In genomic region chr21:16789636-16790035, GRCh38 we compare ENCODE assay signal across 15 cellular contexts.
DNase-seq lines count a peak whose midpoint lies in the region; ATAC-seq and TF ChIP-seq lines count a peak whose summit lies in the region.
"Had no signal": no experiment of that assay in that cellular context is flagged by ENCODE, and none has a peak within 500 bp of the region (broad histone marks: within the 10 kb centered on the region; RNA-seq: fewer than 3 reads in every experiment).

No MANE protein-coding gene starts in this region.

- no peaks in the 10 kb centered on the region for H3K9me2 ChIP-seq in GM23248 (ENCODE audit: insufficient read depth)

- H3K4me3 ChIP-seq in GM23248 (no peak overlapping the region), fibroblast of mammary gland (ENCODE audit: control insufficient read depth, low read depth, low read length) (no peak overlapping the region)
- H3K4me3 ChIP-seq: BLaER1, GM23338 had no signal

- no peak for TF ChIP-seq CTCF in fibroblast of mammary gland (conservative IDR thresholded peaks at IDR 0.05; ENCODE audit: control insufficient read depth, insufficient read depth, low read depth, low read length)

- no peak for ATAC-seq in GM18873 (IDR thresholded peaks at IDR 0.05; ENCODE audit: low FRiP score, unreplicated experiment)
- ATAC-seq: GM23338 had no signal

- H3K36me3 ChIP-seq in GM23248 (ENCODE audit: low read depth): no peaks in the 10 kb centered on the region
- H3K36me3 ChIP-seq: BLaER1 had no signal

- H3K9me3 ChIP-seq in GM23248 (ENCODE audit: low read depth): no peaks in the 10 kb centered on the region
- H3K9me3 ChIP-seq: BLaER1 had no signal

- no peak overlapping the region for H3K4me2 ChIP-seq in GM23248 (ENCODE audit: unreplicated experiment)
- H3K4me2 ChIP-seq: BLaER1, GM23338 had no signal

- H3K27ac ChIP-seq in GM23248: no peak overlapping the region
- H3K27ac ChIP-seq: BLaER1 had no signal

- in situ Hi-C loops in GM23248 (cut with MboI): no loop called here

- H2AFZ ChIP-seq in GM23248: no peak overlapping the region
- H2AFZ ChIP-seq: GM23338 had no signal

- peaks cover 12% of the 10 kb centered on the region for H3F3A ChIP-seq in GM23248 (ENCODE audit: insufficient read depth)

- H4K20me1 ChIP-seq in GM23248 (ENCODE audit: insufficient read depth): no peaks in the 10 kb centered on the region
- H4K20me1 ChIP-seq: BLaER1 had no signal

- no peaks in the 10 kb centered on the region for H3K79me2 ChIP-seq in GM23248 (ENCODE audit: insufficient read depth)

- DNase-seq in EH (ENCODE audit: low read depth): peak; percentile 45
- peak; percentile 41 for DNase-seq in GM23248
- DNase-seq in RPMI7951 (ENCODE audit: low read depth): peak; percentile 3
- DNase-seq in fibroblast of mammary gland (ENCODE audit: low read depth): peak; percentile 15
- no peak for DNase-seq in superior temporal gyrus (ENCODE audit: extremely low spot score)
- DNase-seq in T-helper 9 cell: no peak
- DNase-seq: 8988T; CD4-positive, alpha-beta memory T cell; DMS153; DMS79; HCEC 1CT; IMR-90 had no signal

- WGBS in GM23248 (ENCODE audit: low coverage in 1 of 2, low lambda C conversion rate in 2 of 2, missing lambda C conversion rate in 2 of 2), 2 experiments: 34 to 36% methylated on average over 3 of the region's 3 CpGs

- peaks cover 26% of the 10 kb centered on the region for H3K4me1 ChIP-seq in GM23248 (ENCODE audit: insufficient read depth)
- H3K4me1 ChIP-seq: BLaER1 had no signal

- H3K27me3 ChIP-seq in GM23248 (replicated peaks; ENCODE audit: insufficient read depth): no peaks in the 10 kb centered on the region
- H3K27me3 ChIP-seq: BLaER1 had no signal

- no peak overlapping the region for H3K9ac ChIP-seq in GM23248
- H3K9ac ChIP-seq: BLaER1 had no signal

Comparison
In these comparisons a context has a peak if more than half of its experiments do, and no peak if none do; other contexts are left out.
1. DNase-seq: peak in EH (single experiment), GM23248 (single experiment), RPMI7951 (single experiment) and fibroblast of mammary gland (single experiment); none in superior temporal gyrus (single experiment) and T-helper 9 cell (single experiment).